ENCODE assay signal across 12 cellular contexts in the genomic region with DNA sequence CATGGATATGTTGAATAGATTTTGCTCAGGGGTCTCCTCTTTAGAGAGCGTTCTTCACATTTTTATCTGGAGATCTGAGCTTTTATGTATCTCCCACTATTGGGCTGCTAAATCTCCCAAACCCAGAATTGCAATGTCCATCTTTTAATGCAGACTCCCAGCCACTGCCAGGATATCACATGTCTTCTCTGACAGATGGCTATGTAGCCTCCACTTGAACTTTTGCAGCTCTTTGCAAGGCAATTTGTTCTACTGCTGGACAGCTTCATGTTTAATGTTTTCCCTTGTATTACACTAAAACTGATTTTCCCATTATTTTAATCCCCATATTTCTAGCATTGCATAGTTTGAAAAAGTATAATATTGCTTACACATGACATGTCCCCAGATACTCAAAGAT.
"Had no signal": no experiment of that assay in that cellular context is flagged by ENCODE, and none has a peak within 500 bp of the region (broad histone marks: within the 10 kb centered on the region; RNA-seq: fewer than 3 reads in every experiment).

No MANE protein-coding gene starts in this region.

- H3K27me3 ChIP-seq: heart right ventricle, left lung, ovary had no signal

- H3K4me3 ChIP-seq: heart right ventricle, left lung, ovary had no signal

- H3K9me3 ChIP-seq: left lung, ovary had no signal

- H3K36me3 Mint-ChIP-seq: stimulated activated effector memory CD8-positive, alpha-beta T cell treated with anti-CD3 and anti-CD28 coated beads, Interleukin-12 subunit alpha, Interleukin-12 subunit beta, amount 100 ng/mL, for 72 hours had no signal

- H3K9me3 Mint-ChIP-seq: activated naive CD8-positive, alpha-beta T cell treated with anti-CD3 and anti-CD28 coated beads, Interleukin-2, amount 50 U/mL, for 24 hours; stimulated activated effector memory CD8-positive, alpha-beta T cell treated with anti-CD3 and anti-CD28 coated beads, Interleukin-12 subunit alpha, Interleukin-12 subunit beta, amount 100 ng/mL, for 72 hours had no signal

- H3K4me3 Mint-ChIP-seq: activated naive CD8-positive, alpha-beta T cell treated with anti-CD3 and anti-CD28 coated beads, Interleukin-2, amount 50 U/mL, for 24 hours; stimulated activated effector memory CD8-positive, alpha-beta T cell treated with anti-CD3 and anti-CD28 coated beads, Interleukin-12 subunit alpha, Interleukin-12 subunit beta, amount 100 ng/mL, for 72 hours had no signal

- H3K27ac Mint-ChIP-seq: activated naive CD8-positive, alpha-beta T cell treated with anti-CD3 and anti-CD28 coated beads, Interleukin-2, amount 50 U/mL, for 24 hours; stimulated activated effector memory CD8-positive, alpha-beta T cell treated with anti-CD3 and anti-CD28 coated beads, Interleukin-12 subunit alpha, Interleukin-12 subunit beta, amount 100 ng/mL, for 72 hours had no signal

- DNase-seq: activated naive CD4-positive, alpha-beta T cell; activated naive CD8-positive, alpha-beta T cell treated with anti-CD3 and anti-CD28 coated beads, Interleukin-2, amount 50 U/mL, for 24 hours; activated T-cell treated with anti-CD3 and anti-CD28 coated beads for 4 hours; cortex of kidney; effector CD4-positive, alpha-beta T cell; foreskin melanocyte; heart right ventricle; left lung; mesendoderm; ovary; T1000 had no signal

- H3K27ac ChIP-seq: heart right ventricle, left lung, ovary had no signal

- H3K27me3 Mint-ChIP-seq: activated naive CD8-positive, alpha-beta T cell treated with anti-CD3 and anti-CD28 coated beads, Interleukin-2, amount 50 U/mL, for 24 hours had no signal

- H3K36me3 ChIP-seq: heart right ventricle, left lung, ovary had no signal
